12 cellular contexts compared by ENCODE assay signal in genomic region chr5:170393235-170393634, GRCh38. TPM values are rescaled to one million over a fixed set of nuclear protein-coding genes. Genes with fewer than 3 reads are reported as not detected.
DNase-seq lines count a peak whose midpoint lies in the region; ATAC-seq and TF ChIP-seq lines count a peak whose summit lies in the region.
"Had no signal": no experiment of that assay in that cellular context is flagged by ENCODE, and none has a peak within 500 bp of the region (broad histone marks: within the 10 kb centered on the region; RNA-seq: fewer than 3 reads in every experiment).

No MANE protein-coding gene starts in this region.

- no peak overlapping the region for H4K91ac ChIP-seq in trophoblast cell (ENCODE audit: low read depth, low read length)

- no peak overlapping the region for H4K12ac ChIP-seq in trophoblast cell (ENCODE audit: low read depth, low read length)

- H4K8ac ChIP-seq in trophoblast cell (ENCODE audit: low read depth, low read length): no peak overlapping the region

- no peak overlapping the region for H2BK12ac ChIP-seq in trophoblast cell (ENCODE audit: low read length)

- H3K9me3 Mint-ChIP-seq in CD4-positive, alpha-beta T cell: no peaks in the 10 kb centered on the region
- H3K9me3 Mint-ChIP-seq: nephron had no signal

- H3K36me3 ChIP-seq in trophoblast cell (ENCODE audit: control insufficient read depth in 1 of 2, insufficient read depth in 2 of 2, low read length in 2 of 2): no peaks in the 10 kb centered on the region
- H3K36me3 ChIP-seq in SJCRH30: no peaks in the 10 kb centered on the region
- H3K36me3 ChIP-seq: tibial nerve had no signal

- no peaks in the 10 kb centered on the region for H3K9me3 ChIP-seq in CD4-positive, alpha-beta T cell (ENCODE audit: control insufficient read depth, low read length)
- H3K9me3 ChIP-seq in trophoblast cell (ENCODE audit: insufficient read depth, low read depth, low read length) (peaks cover 2% of the 10 kb centered on the region), SJCRH30 (replicated peaks) (no peaks in the 10 kb centered on the region)
- H3K9me3 ChIP-seq: tibial nerve had no signal

- no CpG with 5 or more reads among the region's 6 CpGs for WGBS in trophoblast cell (ENCODE audit: extremely low coverage, insufficient coverage, insufficient read length)

- H3K18ac ChIP-seq in trophoblast cell (ENCODE audit: low read length): no peak overlapping the region

- H3K4me3 Mint-ChIP-seq in CD4-positive, alpha-beta T cell: peak overlapping the region; percentile 50
- H3K4me3 Mint-ChIP-seq: nephron had no signal

- DNase-seq in CD4-positive, alpha-beta T cell: peak in 7 of 10 experiments; percentile 5 to 46 (median 23)
- peak; percentile 24 for DNase-seq in activated CD8-positive, alpha-beta memory T cell treated with anti-CD3 and anti-CD28 coated beads, Interleukin-2, amount 50 U/mL, for 4 hours
- DNase-seq in trophoblast cell: peak; percentile 9 to 28
- no peak for DNase-seq in OCI-M2 (lab: John Stamatoyannopoulos, UW; ENCODE audit: unreplicated experiment)
- DNase-seq in SJCRH30: no peak
- no peak for DNase-seq in dedifferentiated amniotic fluid mesenchymal stem cell (ENCODE audit: extremely low spot score)
- no peak for DNase-seq in left colon
- DNase-seq: NCI-H1105 had no signal

- no peak overlapping the region for H2AFZ ChIP-seq in trophoblast cell (ENCODE audit: insufficient read depth, low read length, poor library complexity)

- H3K4me2 ChIP-seq in trophoblast cell (ENCODE audit: low read length): no peak overlapping the region

- no peak overlapping the region for H2BK5ac ChIP-seq in trophoblast cell (ENCODE audit: low read depth, low read length, poor library complexity)

- H3K4me1 ChIP-seq in trophoblast cell (ENCODE audit: control insufficient read depth in 1 of 2, insufficient read depth in 2 of 2, low read length in 2 of 2) (peaks cover 8 to 11% of the 10 kb centered on the region in 2 experiments), SJCRH30 (no peaks in the 10 kb centered on the region)

- no peak for TF ChIP-seq CTCF in CD4-positive, alpha-beta T cell (IDR thresholded peaks at IDR 0.05)

- peaks cover 15% of the 10 kb centered on the region for H3K4me1 Mint-ChIP-seq in CD4-positive, alpha-beta T cell (ENCODE audit: low read depth)

- H3K4me3 ChIP-seq in trophoblast cell (ENCODE audit: low read depth, low read length): no peak overlapping the region
- no peak overlapping the region for H3K4me3 ChIP-seq in SJCRH30
- H3K4me3 ChIP-seq: tibial nerve had no signal

- H3K14ac ChIP-seq in trophoblast cell (ENCODE audit: low read length): no peak overlapping the region

- POLR2A ChIA-PET in CD4-positive, alpha-beta T cell (lab: Charles Lee): no interaction called here

- H3K36me3 Mint-ChIP-seq in CD4-positive, alpha-beta T cell (ENCODE audit: low read depth): no peaks in the 10 kb centered on the region

- no peak overlapping the region for H3K27ac ChIP-seq in CD4-positive, alpha-beta T cell (ENCODE audit: low read depth, low read length)
- no peak overlapping the region for H3K27ac ChIP-seq in trophoblast cell (ENCODE audit: low read depth, low read length)
- no peak overlapping the region for H3K27ac ChIP-seq in SJCRH30
- H3K27ac ChIP-seq: tibial nerve had no signal

- no peaks in the 10 kb centered on the region for H3K79me2 ChIP-seq in trophoblast cell (ENCODE audit: control insufficient read depth, insufficient read depth, low read length, poor library complexity)

- H2BK120ac ChIP-seq in trophoblast cell (ENCODE audit: insufficient read depth, low read length, poor library complexity): no peak overlapping the region

- peak overlapping the region; percentile 16 for H3K27ac Mint-ChIP-seq in CD4-positive, alpha-beta T cell
- H3K27ac Mint-ChIP-seq: nephron had no signal

- no peak overlapping the region for H3K9ac ChIP-seq in trophoblast cell (ENCODE audit: low read length)

- H3K27me3 ChIP-seq in CD4-positive, alpha-beta T cell (ENCODE audit: control insufficient read depth, insufficient read depth, low read length): no peaks in the 10 kb centered on the region
- H3K27me3 ChIP-seq in trophoblast cell (ENCODE audit: insufficient read depth, low read length): no peaks in the 10 kb centered on the region
- H3K27me3 ChIP-seq in SJCRH30: peaks cover 5% of the 10 kb centered on the region; the same call in 1 of the 2 replicates
- H3K27me3 ChIP-seq: tibial nerve had no signal

- no peak overlapping the region for H3K4ac ChIP-seq in trophoblast cell (ENCODE audit: low read depth, low read length)

- H3K27me3 Mint-ChIP-seq in CD4-positive, alpha-beta T cell: no peaks in the 10 kb centered on the region

- peak; percentile 55 for ATAC-seq in CD4-positive, alpha-beta T cell (ENCODE audit: poor library complexity)
- ATAC-seq in HG03571 (IDR thresholded peaks at IDR 0.05; ENCODE audit: unreplicated experiment): peak; percentile 52
- no peak for ATAC-seq in left colon

- H3K23ac ChIP-seq in trophoblast cell (ENCODE audit: low read length): no peak overlapping the region

- intact Hi-C loops in CD4-positive, alpha-beta T cell (cut with DNase I, micrococcal nuclease): no loop called here
- intact Hi-C loops in left colon (cut with DNase I, micrococcal nuclease): no loop called here

- CTCF ChIA-PET in CD4-positive, alpha-beta T cell (lab: Charles Lee): no interaction called here

- peaks cover 2% of the 10 kb centered on the region for H3K79me1 ChIP-seq in trophoblast cell (ENCODE audit: low read length)

- no peak overlapping the region for H2AK5ac ChIP-seq in trophoblast cell (ENCODE audit: low read length)

RNA-seq across cellular contexts. Expression of gene KCNMB1, which starts 4.1 kb away (rescaled TPM):
- under 1 TPM; 0.06 to 0.11 TPM for total RNA-seq in CD4-positive, alpha-beta T cell
- 0.15 and 0.16 TPM in 2 replicates for polyA plus RNA-seq in trophoblast cell (2013)
- total RNA-seq in SJCRH30 (2014; rRNA removed; shearing (Covaris generic)): not detected in 2 replicates
- total RNA-seq in left colon: 1 to 10 TPM in 1 of 2 donors, under 1 TPM in 1; 0.55 to 6.9 TPM
- total RNA-seq: activated CD8-positive, alpha-beta memory T cell treated with anti-CD3 and anti-CD28 coated beads for 36 hours had no signal

Comparison
In these comparisons a context has a peak if more than half of its experiments do, and no peak if none do; other contexts are left out.
1. DNase-seq: peak in CD4-positive, alpha-beta T cell (7 of 10), activated CD8-positive, alpha-beta memory T cell treated with anti-CD3 and anti-CD28 coated beads, Interleukin-2, amount 50 U/mL, for 4 hours (single experiment) and trophoblast cell (2 of 2); none in OCI-M2 (single experiment), SJCRH30 (0 of 2), dedifferentiated amniotic fluid mesenchymal stem cell (single experiment) and left colon (0 of 2).